Comparison of ENCODE assay signal across 2 cellular contexts in the genomic region with DNA sequence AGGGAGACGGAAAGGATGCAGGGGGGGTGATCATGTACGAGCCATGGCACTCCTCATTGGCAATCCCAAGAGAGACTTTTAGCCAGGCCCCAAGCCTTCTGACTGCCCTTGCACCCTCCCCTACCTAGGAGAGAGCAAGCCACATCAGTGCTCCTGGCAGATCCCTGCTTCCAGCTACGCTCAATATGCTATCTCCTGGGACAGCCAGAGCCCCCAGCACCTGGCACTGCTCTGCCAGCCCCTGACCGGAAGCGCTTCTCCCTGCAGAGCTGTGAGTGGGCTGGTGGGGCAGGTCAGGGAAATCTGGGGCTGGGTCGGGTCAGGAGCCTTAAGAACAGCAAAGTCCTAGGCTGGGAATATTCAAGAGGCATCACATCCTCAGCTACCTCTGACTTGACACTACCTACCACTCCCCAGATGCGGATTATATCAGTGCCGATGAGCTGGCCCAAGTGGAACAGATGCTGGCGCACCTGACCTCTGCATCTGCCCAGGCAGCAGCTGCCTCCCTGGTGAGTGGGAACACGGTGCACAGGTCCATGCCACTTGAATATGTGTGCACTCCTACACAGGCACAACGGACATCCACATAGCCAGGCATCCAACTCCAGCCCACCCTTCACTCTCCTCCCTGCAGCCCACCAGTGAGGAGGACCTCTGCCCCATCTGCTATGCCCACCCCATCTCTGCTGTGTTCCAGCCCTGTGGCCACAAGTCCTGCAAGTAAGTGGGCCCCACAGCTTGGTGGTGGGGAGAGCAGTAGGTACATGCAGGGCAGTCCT.
TF ChIP-seq lines count a peak whose summit lies in the region.

No MANE protein-coding gene starts in this region.

TF ChIP-seq in HEK293, 187 proteins besides CTCF, POLR2A, EP300 and RAD21:
- no peak for TF ChIP-seq ZEB2 (tag by site-specific recombination; IDR thresholded peaks at IDR 0.05)
- no peak for TF ChIP-seq ZNF148 (tag by site-specific recombination; IDR thresholded peaks at IDR 0.05; ENCODE audit: borderline replicate concordance)
- TF ChIP-seq, protein P1, sequence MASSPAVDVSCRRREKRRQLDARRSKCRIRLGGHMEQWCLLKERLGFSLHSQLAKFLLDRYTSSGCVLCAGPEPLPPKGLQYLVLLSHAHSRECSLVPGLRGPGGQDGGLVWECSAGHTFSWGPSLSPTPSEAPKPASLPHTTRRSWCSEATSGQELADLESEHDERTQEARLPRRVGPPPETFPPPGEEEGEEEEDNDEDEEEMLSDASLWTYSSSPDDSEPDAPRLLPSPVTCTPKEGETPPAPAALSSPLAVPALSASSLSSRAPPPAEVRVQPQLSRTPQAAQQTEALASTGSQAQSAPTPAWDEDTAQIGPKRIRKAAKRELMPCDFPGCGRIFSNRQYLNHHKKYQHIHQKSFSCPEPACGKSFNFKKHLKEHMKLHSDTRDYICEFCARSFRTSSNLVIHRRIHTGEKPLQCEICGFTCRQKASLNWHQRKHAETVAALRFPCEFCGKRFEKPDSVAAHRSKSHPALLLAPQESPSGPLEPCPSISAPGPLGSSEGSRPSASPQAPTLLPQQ (tag by site-specific recombination; IDR thresholded peaks at IDR 0.05): peak; percentile 85
- TF ChIP-seq ZFP69B (tag by site-specific recombination; IDR thresholded peaks at IDR 0.05): peak; percentile 78

TF ChIP-seq in H1, 55 proteins besides CTCF, POLR2A, EP300 and RAD21:
- TF ChIP-seq POLR2AphosphoS5 (IDR thresholded peaks at IDR 0.05; ENCODE audit: low read depth, low read length) (peak; percentile 66), RNF2 (IDR thresholded peaks at IDR 0.05; ENCODE audit: borderline replicate concordance, low read depth, low read length, missing control alignments, poor library complexity, severe bottlenecking) (no peak)
